9 cellular contexts compared by ENCODE assay signal in the genomic region with DNA sequence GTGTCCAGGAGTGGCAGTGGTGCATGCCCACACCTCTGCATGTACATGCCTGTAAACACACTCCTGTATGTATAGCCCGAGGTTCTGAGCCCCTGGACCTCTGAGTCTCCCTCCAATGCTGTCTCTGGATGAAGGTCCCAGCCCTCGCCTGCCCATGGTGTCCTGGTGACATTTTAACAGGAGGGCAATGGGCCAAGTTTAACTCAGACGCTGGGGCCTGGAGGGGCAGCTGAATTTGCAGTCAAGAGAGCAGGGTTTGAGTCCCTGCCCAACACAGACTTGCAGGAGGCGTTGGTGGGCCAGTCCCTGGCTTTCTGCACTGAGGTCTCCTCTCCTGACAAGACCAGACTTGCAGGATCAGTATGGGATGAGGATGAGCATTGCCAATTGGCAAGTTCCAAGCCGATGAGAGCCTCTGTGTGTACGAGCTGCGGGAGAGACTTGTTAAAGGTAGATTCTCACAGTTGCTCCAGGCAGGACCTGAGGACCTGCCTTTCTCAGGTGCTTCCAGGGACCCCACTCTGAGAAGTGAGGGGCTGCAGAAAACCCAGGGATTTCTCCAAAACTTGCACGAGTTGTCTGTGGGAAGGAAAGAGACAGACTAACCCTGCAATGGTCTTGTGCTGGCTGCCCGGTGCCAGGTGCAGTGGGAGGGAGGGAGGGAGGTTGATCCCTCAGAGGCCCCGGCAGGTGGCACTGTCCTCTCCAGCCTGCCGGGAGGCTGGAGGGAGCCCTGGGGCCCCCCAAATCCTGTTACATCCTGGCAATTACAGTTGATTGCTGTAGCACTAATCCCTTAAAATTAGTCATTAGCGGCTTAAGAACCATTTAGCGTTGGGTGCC.
DNase-seq lines count a peak whose midpoint lies in the region; ATAC-seq and TF ChIP-seq lines count a peak whose summit lies in the region.
"Had no signal": no experiment of that assay in that cellular context is flagged by ENCODE, and none has a peak within 500 bp of the region (broad histone marks: within the 10 kb centered on the region; RNA-seq: fewer than 3 reads in every experiment).

No MANE protein-coding gene starts in this region.

- H3K4me3 ChIP-seq in GM12875 (ENCODE audit: low read depth, low read length) (no peak overlapping the region), Panc1 (ENCODE audit: low read depth in 2 of 2, low read length in 2 of 2) (no peak overlapping the region)

- H3K4me1 ChIP-seq in Panc1 (ENCODE audit: control insufficient read depth, insufficient read depth, low read length) = no peaks in the 10 kb centered on the region; the same call in 1 of the 2 replicates

- H3K4me3 Mint-ChIP-seq in activated CD4-positive, alpha-beta memory T cell treated with anti-CD3 and anti-CD28 coated beads, Interleukin-2, amount 10 ng/mL, durations not matched to agents 7 days and 5 days = no peak overlapping the region

- intact Hi-C loops in Panc1 (cut with micrococcal nuclease; ENCODE audit: unreplicated experiment) = no loop called here
- intact Hi-C loops in left ventricle myocardium superior (cut with micrococcal nuclease) = no loop called here

- H3K36me3 Mint-ChIP-seq in activated CD4-positive, alpha-beta memory T cell treated with anti-CD3 and anti-CD28 coated beads, Interleukin-2, amount 10 ng/mL, durations not matched to agents 7 days and 5 days (ENCODE audit: low read depth) = no peaks in the 10 kb centered on the region

- no peaks in the 10 kb centered on the region for H3K4me1 Mint-ChIP-seq in activated CD4-positive, alpha-beta memory T cell treated with anti-CD3 and anti-CD28 coated beads, Interleukin-2, amount 10 ng/mL, durations not matched to agents 7 days and 5 days

- H3K27ac ChIP-seq in Panc1 (ENCODE audit: low read length) = no peak overlapping the region
- H3K27ac ChIP-seq: tibial artery had no signal

- H3K27me3 Mint-ChIP-seq in activated CD4-positive, alpha-beta memory T cell treated with anti-CD3 and anti-CD28 coated beads, Interleukin-2, amount 10 ng/mL, durations not matched to agents 7 days and 5 days = no peaks in the 10 kb centered on the region

- TF ChIP-seq CTCF in GM12875 (IDR thresholded peaks at IDR 0.05; ENCODE audit: borderline replicate concordance, insufficient read depth, low read depth, low read length) (peak; percentile 22; the same call in 1 of the 2 replicates), Panc1 (IDR thresholded peaks at IDR 0.05) (no peak; the same call in 1 of the 2 replicates)

- DNase-seq in 8988T (peak; percentile 70), Panc1 (ENCODE audit: low read depth, low spot score) (no peak), left ventricle myocardium superior (no peak), NCI-H128 (lab: John Stamatoyannopoulos, UW; ENCODE audit: unreplicated experiment) (no peak), SW 1271 (lab: John Stamatoyannopoulos, UW) (no peak)
- DNase-seq in activated CD4-positive, alpha-beta memory T cell treated with anti-CD3 and anti-CD28 coated beads, Interleukin-2, amount 10 ng/mL, durations not matched to agents 7 days and 5 days = no peak

- H3K9me3 Mint-ChIP-seq in activated CD4-positive, alpha-beta memory T cell treated with anti-CD3 and anti-CD28 coated beads, Interleukin-2, amount 10 ng/mL, durations not matched to agents 7 days and 5 days = no peaks in the 10 kb centered on the region

- CTCF ChIA-PET in Panc1 (lab: Charles Lee) = interaction anchor here (0.6 kb wide), 1 partner anchor 574 kb away, joined by 4 read pairs; no protein-coding TSS in a partner anchor
- CTCF ChIA-PET in activated CD4-positive, alpha-beta memory T cell treated with anti-CD3 and anti-CD28 coated beads, Interleukin-2, amount 10 ng/mL, durations not matched to agents 7 days and 5 days (lab: Charles Lee) = no interaction called here

- no peaks in the 10 kb centered on the region for H3K36me3 ChIP-seq in Panc1 (ENCODE audit: control insufficient read depth, insufficient read depth, low read length)

- no peak overlapping the region for H3K27ac Mint-ChIP-seq in activated CD4-positive, alpha-beta memory T cell treated with anti-CD3 and anti-CD28 coated beads, Interleukin-2, amount 10 ng/mL, durations not matched to agents 7 days and 5 days

- POLR2A ChIA-PET in Panc1 (lab: Charles Lee) = no interaction called here
- POLR2A ChIA-PET in activated CD4-positive, alpha-beta memory T cell treated with anti-CD3 and anti-CD28 coated beads, Interleukin-2, amount 10 ng/mL, durations not matched to agents 7 days and 5 days (lab: Charles Lee) = no interaction called here

- no peaks in the 10 kb centered on the region for H3K27me3 ChIP-seq in Panc1 (ENCODE audit: control insufficient read depth, insufficient read depth, low read length)

- no peaks in the 10 kb centered on the region for H3K9me3 ChIP-seq in Panc1 (ENCODE audit: control insufficient read depth, insufficient read depth, low read depth, low read length)
- H3K9me3 ChIP-seq: tibial artery had no signal

- ATAC-seq in Panc1 (peak; percentile 78), left ventricle myocardium superior (peak; percentile 73), GM21367 (IDR thresholded peaks at IDR 0.05; ENCODE audit: unreplicated experiment) (no peak)

- no TSS peak for BruUV-seq in Panc1 (replicated peaks; lab: Mats Ljungman, UMichigan)

- in situ Hi-C loops in Panc1 (cut with HindIII; ENCODE audit: low pct_unique_long_range_greater_than_20kb, low sequenced_read_pairs) = no loop called here
